ENCODE assay signal across 22 cellular contexts in genomic region chrX:63436865-63437264, GRCh38.
"Had no signal": no experiment of that assay in that cellular context is flagged by ENCODE, and none has a peak within 500 bp of the region (broad histone marks: within the 10 kb centered on the region; RNA-seq: fewer than 3 reads in every experiment).

No MANE protein-coding gene starts in this region.

- H3K27ac ChIP-seq: heart right ventricle, hepatocyte, left ventricle myocardium inferior, ovary, right atrium auricular region, right lobe of liver, transverse colon, upper lobe of right lung had no signal

- H3K79me2 ChIP-seq: hepatocyte had no signal

- FAIRE-seq: keratinocyte, urothelium cell line had no signal

- H3K36me3 ChIP-seq: heart right ventricle, left ventricle myocardium inferior, ovary, right atrium auricular region, right lobe of liver, transverse colon, upper lobe of right lung had no signal

- H3K9me3 ChIP-seq: ovary, right atrium auricular region, right lobe of liver, transverse colon, upper lobe of right lung had no signal

- H3K27me3 ChIP-seq: heart right ventricle, hepatocyte, ovary, right atrium auricular region, right lobe of liver, transverse colon, upper lobe of right lung had no signal

- H3K4me3 ChIP-seq: heart right ventricle, hepatocyte, left ventricle myocardium inferior, lung, ovary, right atrium auricular region, right lobe of liver, smooth muscle cell, transverse colon, upper lobe of right lung had no signal

- H3K4me1 ChIP-seq: heart right ventricle, left ventricle myocardium inferior, right atrium auricular region, right lobe of liver, upper lobe of right lung had no signal

- H3K4me2 ChIP-seq: hepatocyte, smooth muscle cell had no signal

- DNase-seq: heart right ventricle; kidney glomerular epithelial cell; left ventricle myocardium inferior; mesendoderm; naive thymus-derived CD4-positive, alpha-beta T cell; ovary; right lobe of liver; stimulated activated CD4-positive, alpha-beta T cell treated with anti-CD3 and anti-CD28 coated beads, Interleukin-1b, Interleukin-23, amount 100 ng/mL, for 48 hours; stimulated activated CD4-positive, alpha-beta T cell treated with anti-CD3 and anti-CD28 coated beads, Interleukin-2, amount 100 ng/mL, for 48 hours; stimulated activated CD4-positive, alpha-beta T cell treated with anti-CD3 and anti-CD28 coated beads, Interleukin-4, amount 100 ng/mL, for 4 hours; stimulated activated CD8-positive, alpha-beta memory T cell treated with anti-CD3 and anti-CD28 coated beads, Interleukin-4, amount 100 ng/mL, for 48 hours; stimulated activated naive CD4-positive, alpha-beta T cell treated with Interleukin-2 at 50 U/mL for 16 hours; stimulated activated naive CD8-positive, alpha-beta T cell treated with anti-CD3 and anti-CD28 coated beads, Interleukin-15, amount 100 ng/mL, for 72 hours; substantia nigra; transverse colon; upper lobe of right lung had no signal

- H2AFZ ChIP-seq: hepatocyte had no signal
